17 cellular contexts compared by ENCODE assay signal in the genomic region with DNA sequence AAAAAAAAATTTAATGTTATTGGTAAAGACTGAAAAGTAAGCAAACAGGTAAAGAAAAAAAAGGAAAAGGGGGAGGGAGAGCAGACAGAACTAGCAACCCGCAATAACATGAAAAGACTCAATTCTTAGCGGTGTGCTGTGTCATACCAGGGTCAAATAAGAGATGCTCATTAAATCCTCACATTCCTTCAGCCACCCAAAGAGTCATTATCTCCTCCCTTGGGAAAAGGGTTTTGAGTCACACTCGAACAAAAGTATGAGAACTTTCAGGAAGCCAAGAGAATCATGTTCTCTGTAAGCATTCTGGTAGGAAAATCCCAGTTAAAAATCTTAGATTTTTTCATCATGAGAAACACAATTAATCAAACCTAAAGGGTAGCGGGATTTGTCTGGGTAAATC.
DNase-seq lines count a peak whose midpoint lies in the region; ATAC-seq and TF ChIP-seq lines count a peak whose summit lies in the region.
"Had no signal": no experiment of that assay in that cellular context is flagged by ENCODE, and none has a peak within 500 bp of the region (broad histone marks: within the 10 kb centered on the region; RNA-seq: fewer than 3 reads in every experiment).

No MANE protein-coding gene starts in this region.

- no peaks in the 10 kb centered on the region for H3K9me3 Mint-ChIP-seq in stimulated activated naive CD8-positive, alpha-beta T cell treated with anti-CD3 and anti-CD28 coated beads, Interleukin-15, Interleukin-2, amounts not matched to agents 100 ng/mL and 50 ng/mL, for 24 hours
- H3K9me3 Mint-ChIP-seq in activated naive CD8-positive, alpha-beta T cell (ENCODE audit: low read depth) = no peaks in the 10 kb centered on the region
- H3K9me3 Mint-ChIP-seq: activated CD4-positive, alpha-beta T cell treated with anti-CD3 and anti-CD28 coated beads, Interleukin-2, amount 10 ng/mL, durations not matched to agents 7 days and 5 days; activated T-cell treated with anti-CD3 and anti-CD28 coated beads, Interleukin-2, amount 50 U/mL, for 24 hours; dendritic cell treated with granulocyte-macrophage colony-stimulating factor and Interleukin-4, amounts not matched to agents 40 ng/mL and 50 ng/mL, for 4 days; H9 had no signal

- peaks cover 68% of the 10 kb centered on the region for H3K4me1 Mint-ChIP-seq in stimulated activated naive CD8-positive, alpha-beta T cell treated with anti-CD3 and anti-CD28 coated beads, Interleukin-15, Interleukin-2, amounts not matched to agents 100 ng/mL and 50 ng/mL, for 24 hours (ENCODE audit: low read depth)
- H3K4me1 Mint-ChIP-seq in activated naive CD8-positive, alpha-beta T cell (ENCODE audit: low read depth) = peaks cover 67% of the 10 kb centered on the region
- H3K4me1 Mint-ChIP-seq: H9 had no signal

- no peaks in the 10 kb centered on the region for H3K27me3 Mint-ChIP-seq in stimulated activated naive CD8-positive, alpha-beta T cell treated with anti-CD3 and anti-CD28 coated beads, Interleukin-15, Interleukin-2, amounts not matched to agents 100 ng/mL and 50 ng/mL, for 24 hours
- no peaks in the 10 kb centered on the region for H3K27me3 Mint-ChIP-seq in activated naive CD8-positive, alpha-beta T cell
- H3K27me3 Mint-ChIP-seq: activated CD4-positive, alpha-beta T cell treated with anti-CD3 and anti-CD28 coated beads, Interleukin-2, amount 10 ng/mL, durations not matched to agents 7 days and 5 days; activated T-cell treated with anti-CD3 and anti-CD28 coated beads, Interleukin-2, amount 50 U/mL, for 24 hours; dendritic cell treated with granulocyte-macrophage colony-stimulating factor and Interleukin-4, amounts not matched to agents 40 ng/mL and 50 ng/mL, for 4 days had no signal

- H3K4me3 Mint-ChIP-seq in stimulated activated naive CD8-positive, alpha-beta T cell treated with anti-CD3 and anti-CD28 coated beads, Interleukin-15, Interleukin-2, amounts not matched to agents 100 ng/mL and 50 ng/mL, for 24 hours = no peak overlapping the region
- H3K4me3 Mint-ChIP-seq in activated naive CD8-positive, alpha-beta T cell = peak overlapping the region; percentile 27
- H3K4me3 Mint-ChIP-seq: activated CD4-positive, alpha-beta T cell treated with anti-CD3 and anti-CD28 coated beads, Interleukin-2, amount 10 ng/mL, durations not matched to agents 7 days and 5 days; activated T-cell treated with anti-CD3 and anti-CD28 coated beads, Interleukin-2, amount 50 U/mL, for 24 hours; dendritic cell treated with granulocyte-macrophage colony-stimulating factor and Interleukin-4, amounts not matched to agents 40 ng/mL and 50 ng/mL, for 4 days; H9 had no signal

- peaks cover 5% of the 10 kb centered on the region for H3K36me3 Mint-ChIP-seq in stimulated activated naive CD8-positive, alpha-beta T cell treated with anti-CD3 and anti-CD28 coated beads, Interleukin-15, Interleukin-2, amounts not matched to agents 100 ng/mL and 50 ng/mL, for 24 hours (ENCODE audit: low read depth)
- peaks cover 2% of the 10 kb centered on the region for H3K36me3 Mint-ChIP-seq in activated naive CD8-positive, alpha-beta T cell

- DNase-seq in stimulated activated naive CD8-positive, alpha-beta T cell treated with anti-CD3 and anti-CD28 coated beads, Interleukin-15, Interleukin-2, amounts not matched to agents 100 U/mL and 50 U/mL, for 24 hours = no peak
- peak; percentile 88 for DNase-seq in fibroblast of peridontal ligament (ENCODE audit: extremely low read depth)
- no peak for DNase-seq in hippocampal formation (lab: John Stamatoyannopoulos, UW)
- DNase-seq in GOT3 (lab: John Stamatoyannopoulos, UW) = no peak
- DNase-seq in GM10266 (ENCODE audit: extremely low spot score) = no peak
- DNase-seq: activated CD4-positive, alpha-beta T cell treated with anti-CD3 and anti-CD28 coated beads, Interleukin-2, amount 10 ng/mL, durations not matched to agents 7 days and 5 days; activated T-cell treated with anti-CD3 and anti-CD28 coated beads, Interleukin-2, amount 50 U/mL, for 24 hours; adrenal gland; H9; left lung; SHP77 had no signal

- ATAC-seq in stimulated activated naive CD8-positive, alpha-beta T cell treated with anti-CD3 and anti-CD28 coated beads, Interleukin-15, Interleukin-2, amounts not matched to agents 100 U/mL and 50 U/mL, for 24 hours = no peak
- no peak for ATAC-seq in HG03039 (IDR thresholded peaks at IDR 0.05; ENCODE audit: unreplicated experiment)
- ATAC-seq: A549, esophagus mucosa, left lung had no signal

- peak overlapping the region; percentile 86 for H3K27ac Mint-ChIP-seq in stimulated activated naive CD8-positive, alpha-beta T cell treated with anti-CD3 and anti-CD28 coated beads, Interleukin-15, Interleukin-2, amounts not matched to agents 100 ng/mL and 50 ng/mL, for 24 hours
- peak overlapping the region; percentile 90 for H3K27ac Mint-ChIP-seq in activated naive CD8-positive, alpha-beta T cell
- H3K27ac Mint-ChIP-seq: activated CD4-positive, alpha-beta T cell treated with anti-CD3 and anti-CD28 coated beads, Interleukin-2, amount 10 ng/mL, durations not matched to agents 7 days and 5 days; dendritic cell treated with granulocyte-macrophage colony-stimulating factor and Interleukin-4, amounts not matched to agents 40 ng/mL and 50 ng/mL, for 4 days had no signal

- TF ChIP-seq CTCF in GM10266 (IDR thresholded peaks at IDR 0.05; ENCODE audit: control insufficient read depth, insufficient read depth, low read depth, missing control alignments) = no peak
